7 cellular contexts compared by ENCODE assay signal in the genomic region with DNA sequence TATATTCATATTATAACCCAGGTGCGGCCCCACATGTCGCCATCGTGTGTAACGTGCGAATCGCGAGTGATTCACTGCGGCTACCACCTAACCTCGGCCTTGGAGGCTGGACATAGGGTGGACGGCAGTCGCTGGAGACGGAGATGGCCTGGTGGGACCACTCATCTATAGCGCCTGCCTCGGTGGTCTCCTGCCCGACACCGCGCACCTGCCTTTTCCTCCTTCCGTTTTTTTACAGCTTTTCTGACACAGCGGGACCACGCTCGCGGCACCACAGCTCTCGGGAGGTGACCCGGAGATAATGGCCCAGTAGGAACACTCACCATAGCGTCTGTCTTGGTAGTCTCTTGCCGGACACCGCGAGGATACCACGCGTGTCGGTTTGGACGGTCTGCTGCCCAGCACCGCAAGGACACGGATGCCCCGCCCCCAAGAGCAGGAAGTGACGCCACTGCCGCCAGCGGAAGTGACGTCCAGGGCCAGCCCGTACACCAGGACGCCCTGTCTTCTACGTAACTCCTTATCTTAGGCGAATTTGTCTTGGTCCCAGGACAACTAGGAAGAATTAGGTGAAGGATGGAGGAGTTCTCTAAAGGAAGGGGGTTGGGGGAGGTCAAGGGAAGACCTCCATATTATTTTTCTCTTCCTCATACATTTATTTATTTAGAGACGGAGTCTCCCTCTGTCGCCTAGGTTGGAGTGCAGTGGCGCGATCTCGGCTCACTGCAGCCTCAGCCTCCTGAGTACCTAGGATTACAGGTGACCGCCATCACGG. TPM values are rescaled to one million over a fixed set of nuclear protein-coding genes. Genes with fewer than 3 reads are reported as not detected.
DNase-seq lines count a peak whose midpoint lies in the region; ATAC-seq and TF ChIP-seq lines count a peak whose summit lies in the region.

No MANE protein-coding gene starts in this region.

- no peak overlapping the region for H2AFZ ChIP-seq in neural progenitor cell (replicated peaks)

- peaks cover 2% of the 10 kb centered on the region for H3K27me3 Mint-ChIP-seq in neural progenitor cell (ENCODE audit: insufficient read depth, low read depth)
- H3K27me3 Mint-ChIP-seq in stimulated activated naive CD8-positive, alpha-beta T cell treated with anti-CD3 and anti-CD28 coated beads, Interleukin-15, Interleukin-2, amounts not matched to agents 100 ng/mL and 50 ng/mL, for 24 hours = no peaks in the 10 kb centered on the region

- peak overlapping the region; percentile 54 for H3K4me3 ChIP-seq in neural progenitor cell

- H3K27me3 ChIP-seq in foreskin keratinocyte = no peaks in the 10 kb centered on the region
- no peaks in the 10 kb centered on the region for H3K27me3 ChIP-seq in neural progenitor cell

- DNase-seq in HS-5 (ENCODE audit: low read depth) (peak; percentile 52), SHP77 treated with DMSO at 0.1 percent for 48 hours (lab: John Stamatoyannopoulos, UW) (peak; percentile 72), activated gamma-delta T cell treated with Interleukin-2 at 50 U/mL for 16 hours (peak; percentile 79), foreskin keratinocyte (peak; percentile 38 to 65), neural progenitor cell (ENCODE audit: low spot score) (peak; percentile 83)

- H3K36me3 Mint-ChIP-seq in neural progenitor cell = peaks cover 23% of the 10 kb centered on the region
- peaks cover 44% of the 10 kb centered on the region for H3K36me3 Mint-ChIP-seq in stimulated activated naive CD8-positive, alpha-beta T cell treated with anti-CD3 and anti-CD28 coated beads, Interleukin-15, Interleukin-2, amounts not matched to agents 100 ng/mL and 50 ng/mL, for 24 hours (ENCODE audit: low read depth)

- H4K20me1 ChIP-seq in neural progenitor cell (ENCODE audit: low read depth) = peaks cover 40% of the 10 kb centered on the region

- H3K4me2 ChIP-seq in neural progenitor cell = peak overlapping the region; percentile 83

- no peaks in the 10 kb centered on the region for H3K9me3 Mint-ChIP-seq in neural progenitor cell
- H3K9me3 Mint-ChIP-seq in stimulated activated naive CD8-positive, alpha-beta T cell treated with anti-CD3 and anti-CD28 coated beads, Interleukin-15, Interleukin-2, amounts not matched to agents 100 ng/mL and 50 ng/mL, for 24 hours = no peaks in the 10 kb centered on the region

- H3K27ac ChIP-seq in foreskin keratinocyte = peak overlapping the region; percentile 28
- no peak overlapping the region for H3K27ac ChIP-seq in neural progenitor cell

- TF ChIP-seq CTCF in foreskin keratinocyte (conservative IDR thresholded peaks at IDR 0.05) (no peak), neural progenitor cell (IDR thresholded peaks at IDR 0.05) (no peak)

- H3K9me3 ChIP-seq in neural progenitor cell (ENCODE audit: low read depth) = no peaks in the 10 kb centered on the region

- peaks cover 4% of the 10 kb centered on the region for H3K4me1 Mint-ChIP-seq in neural progenitor cell
- peaks cover 30% of the 10 kb centered on the region for H3K4me1 Mint-ChIP-seq in stimulated activated naive CD8-positive, alpha-beta T cell treated with anti-CD3 and anti-CD28 coated beads, Interleukin-15, Interleukin-2, amounts not matched to agents 100 ng/mL and 50 ng/mL, for 24 hours (ENCODE audit: low read depth)

- H3K9ac ChIP-seq in neural progenitor cell = peak overlapping the region; percentile 63

- peaks cover 7% of the 10 kb centered on the region for H3K36me3 ChIP-seq in neural progenitor cell

- ATAC-seq in GM18909 (IDR thresholded peaks at IDR 0.05; ENCODE audit: poor library complexity, unreplicated experiment) = peak; percentile 72
- peak; percentile 80 for ATAC-seq in foreskin keratinocyte

- H3F3A ChIP-seq in neural progenitor cell (ENCODE audit: low read depth) = peaks cover 12% of the 10 kb centered on the region

- peak overlapping the region; percentile 97 for H3K4me3 Mint-ChIP-seq in neural progenitor cell
- H3K4me3 Mint-ChIP-seq in stimulated activated naive CD8-positive, alpha-beta T cell treated with anti-CD3 and anti-CD28 coated beads, Interleukin-15, Interleukin-2, amounts not matched to agents 100 ng/mL and 50 ng/mL, for 24 hours = peak overlapping the region; percentile 99

- peaks cover 98% of the 10 kb centered on the region for H3K79me2 ChIP-seq in neural progenitor cell (ENCODE audit: low read depth)

- peaks cover 8% of the 10 kb centered on the region for H3K4me1 ChIP-seq in foreskin keratinocyte
- peaks cover 2% of the 10 kb centered on the region for H3K4me1 ChIP-seq in neural progenitor cell

- H3K27ac Mint-ChIP-seq in neural progenitor cell = peak overlapping the region; percentile 69
- peak overlapping the region; percentile 96 for H3K27ac Mint-ChIP-seq in stimulated activated naive CD8-positive, alpha-beta T cell treated with anti-CD3 and anti-CD28 coated beads, Interleukin-15, Interleukin-2, amounts not matched to agents 100 ng/mL and 50 ng/mL, for 24 hours

RNA-seq across cellular contexts. Expression of gene SNU13, which starts 6.4 kb away (rescaled TPM):
- total RNA-seq in foreskin keratinocyte (155 and 157 TPM in 2 replicates), neural progenitor cell (ENCODE audit: low replicate concordance) (143 and 171 TPM in 2 replicates)
- polyA plus RNA-seq in foreskin keratinocyte = 320 and 338 TPM in 2 replicates

RNA-seq across cellular contexts. Expression of gene MEI1, which starts 17.1 kb away (rescaled TPM):
- total RNA-seq in foreskin keratinocyte = 0.14 TPM in 1 of 2 replicates, not detected in the other
- 0.10 and 0.18 TPM in 2 replicates for polyA plus RNA-seq in foreskin keratinocyte
- 0.25 TPM in 1 of 2 replicates, not detected in the other for total RNA-seq in neural progenitor cell (ENCODE audit: low replicate concordance)
